Comparison of ENCODE assay signal across 26 cellular contexts in the genomic region with DNA sequence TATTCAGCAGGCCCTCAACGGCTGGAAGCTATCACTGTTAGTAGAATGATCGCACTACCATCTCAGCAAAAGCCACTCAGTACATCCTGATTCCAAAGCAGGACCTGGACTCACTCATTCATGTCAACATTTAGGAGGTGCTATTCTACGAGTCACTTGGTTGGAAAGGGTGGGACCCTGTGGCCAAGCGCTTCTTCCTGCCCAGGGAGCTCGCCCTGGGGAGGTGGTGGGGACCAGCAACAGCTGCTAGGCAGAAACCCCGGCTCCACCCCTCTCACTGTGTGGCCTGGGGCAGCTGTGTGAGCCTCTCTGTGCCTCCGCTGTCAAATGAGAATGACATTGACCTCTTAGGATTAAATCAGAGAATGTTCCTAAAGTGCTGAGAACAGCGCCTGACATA.
"Had no signal": no experiment of that assay in that cellular context is flagged by ENCODE, and none has a peak within 500 bp of the region (broad histone marks: within the 10 kb centered on the region; RNA-seq: fewer than 3 reads in every experiment).

No MANE protein-coding gene starts in this region.

- H3K4me3 ChIP-seq: cardiac muscle cell, K562 had no signal

- H3K27me3 Mint-ChIP-seq: activated CD4-positive, alpha-beta memory T cell treated with anti-CD3 and anti-CD28 coated beads, Interleukin-2, amount 10 ng/mL, durations not matched to agents 7 days and 5 days; activated CD4-positive, alpha-beta T cell treated with anti-CD3 and anti-CD28 coated beads for 36 hours; activated naive CD4-positive, alpha-beta T cell treated with anti-CD3 and anti-CD28 coated beads, Interleukin-2, amount 50 U/mL, for 24 hours; activated T-cell treated with anti-CD3 and anti-CD28 coated beads, Interleukin-2, amount 50 U/mL, for 24 hours had no signal

- H3K27me3 ChIP-seq: brain microvascular endothelial cell, cardiac muscle cell had no signal

- H3K36me3 ChIP-seq: brain microvascular endothelial cell, cardiac muscle cell, WERI-Rb-1 had no signal

- H3K27ac Mint-ChIP-seq: activated CD4-positive, alpha-beta memory T cell treated with anti-CD3 and anti-CD28 coated beads, Interleukin-2, amount 10 ng/mL, durations not matched to agents 7 days and 5 days; activated CD4-positive, alpha-beta T cell treated with anti-CD3 and anti-CD28 coated beads for 36 hours; activated naive CD4-positive, alpha-beta T cell treated with anti-CD3 and anti-CD28 coated beads, Interleukin-2, amount 50 U/mL, for 24 hours; activated T-cell treated with anti-CD3 and anti-CD28 coated beads, Interleukin-2, amount 50 U/mL, for 24 hours had no signal

- H3K4me3 Mint-ChIP-seq: activated CD4-positive, alpha-beta memory T cell treated with anti-CD3 and anti-CD28 coated beads, Interleukin-2, amount 10 ng/mL, durations not matched to agents 7 days and 5 days; activated CD4-positive, alpha-beta T cell treated with anti-CD3 and anti-CD28 coated beads for 36 hours; activated naive CD4-positive, alpha-beta T cell treated with anti-CD3 and anti-CD28 coated beads, Interleukin-2, amount 50 U/mL, for 24 hours; activated T-cell treated with anti-CD3 and anti-CD28 coated beads, Interleukin-2, amount 50 U/mL, for 24 hours; activated T-helper 1 cell treated with anti-CD3 and anti-CD28 coated beads, Interleukin-12 subunit alpha, Interleukin-12 subunit beta, Interleukin-2, Interleukin-4 antibody, amounts not matched to agents 30 ng/mL and 10 ng/mL and 1 ng/mL, durations not matched to agents 14 hours and 24 hours and 36 hours had no signal

- H3K4me1 Mint-ChIP-seq: activated CD4-positive, alpha-beta memory T cell treated with anti-CD3 and anti-CD28 coated beads, Interleukin-2, amount 10 ng/mL, durations not matched to agents 7 days and 5 days; activated CD4-positive, alpha-beta T cell treated with anti-CD3 and anti-CD28 coated beads for 36 hours; activated naive CD4-positive, alpha-beta T cell treated with anti-CD3 and anti-CD28 coated beads, Interleukin-2, amount 50 U/mL, for 24 hours had no signal

- ATAC-seq: activated CD4-positive, alpha-beta T cell treated with anti-CD3 and anti-CD28 coated beads for 36 hours; PC-3 had no signal

- DNase-seq: activated CD4-positive, alpha-beta memory T cell treated with anti-CD3 and anti-CD28 coated beads, Interleukin-2, amount 10 ng/mL, durations not matched to agents 7 days and 5 days; activated CD4-positive, alpha-beta T cell treated with anti-CD3 and anti-CD28 coated beads for 36 hours; activated CD4-positive, alpha-beta T cell treated with anti-CD3 and anti-CD28 coated beads, Interleukin-2, amount 50 U/mL, for 1 hour; activated effector memory CD4-positive, alpha-beta T cell treated with Interleukin-2 at 50 U/mL for 16 hours; activated naive CD4-positive, alpha-beta T cell; activated T-cell treated with anti-CD3 and anti-CD28 coated beads, Interleukin-2, amount 50 U/mL, for 24 hours; amygdala; brain microvascular endothelial cell; Karpas-422; MM.1S; NCI-H1105; NCI-H1436; NCI-H1694 treated with DMSO at 0.1 percent for 48 hours; NCI-H2029 treated with DMSO at 0.1 percent for 48 hours; NCI-H345; NCI-H510A; NCI-H526 treated with DMSO at 0.1 percent for 48 hours; NCI-H82; PC-3; SHP77; T-helper 1 cell; WERI-Rb-1 had no signal

- H3K9me3 Mint-ChIP-seq: activated naive CD4-positive, alpha-beta T cell treated with anti-CD3 and anti-CD28 coated beads, Interleukin-2, amount 50 U/mL, for 24 hours; activated T-helper 1 cell treated with anti-CD3 and anti-CD28 coated beads, Interleukin-12 subunit alpha, Interleukin-12 subunit beta, Interleukin-2, Interleukin-4 antibody, amounts not matched to agents 30 ng/mL and 10 ng/mL and 1 ng/mL, durations not matched to agents 14 hours and 24 hours and 36 hours had no signal

- H3K27ac ChIP-seq: brain microvascular endothelial cell, cardiac muscle cell, WERI-Rb-1 had no signal
